12 cellular contexts compared by ENCODE assay signal in genomic region chr19:42427313-42427712, GRCh38. TPM values are rescaled to one million over a fixed set of nuclear protein-coding genes. Genes with fewer than 3 reads are reported as not detected.
DNase-seq lines count a peak whose midpoint lies in the region; ATAC-seq and TF ChIP-seq lines count a peak whose summit lies in the region.
"Had no signal": no experiment of that assay in that cellular context is flagged by ENCODE, and none has a peak within 500 bp of the region (broad histone marks: within the 10 kb centered on the region; RNA-seq: fewer than 3 reads in every experiment).

TSS of gene LIPE (minus strand) at chr19:42427388. CDS start at chr19:42427149, 239 bp downstream.

- H3K27me3 ChIP-seq in heart left ventricle (peaks cover 0 to 10% (median 0%) of the 10 kb centered on the region in 9 donors), gastrocnemius medialis (peaks cover 0 to 20% (median 0%) of the 10 kb centered on the region in 3 donors)

- CTCF ChIA-PET in activated CD4-positive, alpha-beta memory T cell treated with anti-CD3 and anti-CD28 coated beads for 36 hours (lab: Charles Lee), result interaction anchor here (1.8 to 5.2 kb wide), 3 partner anchors 11 to 13 kb away, joined by 6 to 40 read pairs (median 29); no protein-coding TSS in a partner anchor

- WGBS in heart left ventricle, 4 donors, result 49 to 63% (median 55%) methylated on average over 4 of the region's 4 CpGs

- TF ChIP-seq CTCF in heart left ventricle (IDR thresholded peaks at IDR 0.05) (no peak), gastrocnemius medialis (IDR thresholded peaks at IDR 0.05 in 4 of 5, conservative IDR thresholded peaks at IDR 0.05 in 1 of 5) (no peak)

- POLR2A ChIA-PET in activated CD4-positive, alpha-beta memory T cell treated with anti-CD3 and anti-CD28 coated beads for 36 hours (lab: Charles Lee), result no interaction called here

- H3K27ac ChIP-seq in heart left ventricle (peak within 1 kb of the TSS in 4 of 12 donors; percentile 24 to 35 (median 28)), gastrocnemius medialis (no peak within 1 kb of the TSS)
- H3K27ac ChIP-seq: neutrophil had no signal

- H3K27ac Mint-ChIP-seq in IgD-negative memory B cell, result peak within 1 kb of the TSS in 1 of 3 donors; percentile 53
- H3K27ac Mint-ChIP-seq in activated CD4-positive, alpha-beta memory T cell treated with anti-CD3 and anti-CD28 coated beads for 36 hours, result no peak within 1 kb of the TSS

- no peaks in the 10 kb centered on the region for H3K27me3 Mint-ChIP-seq in IgD-negative memory B cell
- H3K27me3 Mint-ChIP-seq in activated CD4-positive, alpha-beta memory T cell treated with anti-CD3 and anti-CD28 coated beads for 36 hours, result no peaks in the 10 kb centered on the region

- H3K4me3 Mint-ChIP-seq in IgD-negative memory B cell, result peak within 1 kb of the TSS in 2 of 4 donors; percentile 6 to 72
- H3K4me3 Mint-ChIP-seq in activated CD4-positive, alpha-beta memory T cell treated with anti-CD3 and anti-CD28 coated beads for 36 hours, result no peak within 1 kb of the TSS

- no peaks in the 10 kb centered on the region for H3K36me3 Mint-ChIP-seq in IgD-negative memory B cell
- no peaks in the 10 kb centered on the region for H3K36me3 Mint-ChIP-seq in activated CD4-positive, alpha-beta memory T cell treated with anti-CD3 and anti-CD28 coated beads for 36 hours

- in situ Hi-C loops in gastrocnemius medialis (cut with MboI; ENCODE audit: low sequenced_read_pairs in 4 of 4), result no loop called here

- no peaks in the 10 kb centered on the region for H3K9me3 ChIP-seq in heart left ventricle
- no peaks in the 10 kb centered on the region for H3K9me3 ChIP-seq in gastrocnemius medialis
- H3K9me3 ChIP-seq: neutrophil had no signal

- H3K36me3 ChIP-seq in heart left ventricle, result no peaks in the 10 kb centered on the region
- no peaks in the 10 kb centered on the region for H3K36me3 ChIP-seq in gastrocnemius medialis
- H3K36me3 ChIP-seq: neutrophil had no signal

- no peaks in the 10 kb centered on the region for H3K9me3 Mint-ChIP-seq in IgD-negative memory B cell
- no peaks in the 10 kb centered on the region for H3K9me3 Mint-ChIP-seq in activated CD4-positive, alpha-beta memory T cell treated with anti-CD3 and anti-CD28 coated beads for 36 hours

- H3K4me3 ChIP-seq in heart left ventricle (no peak within 1 kb of the TSS), gastrocnemius medialis (no peak within 1 kb of the TSS)

- H3K4me1 ChIP-seq in heart left ventricle (peaks cover 0 to 36% (median 20%) of the 10 kb centered on the region in 12 donors), gastrocnemius medialis (peaks cover 7 to 17% of the 10 kb centered on the region in 2 donors)

- DNase-seq in activated CD4-positive, alpha-beta memory T cell treated with anti-CD3 and anti-CD28 coated beads for 36 hours, result no peak
- no peak for DNase-seq in heart left ventricle
- no peak for DNase-seq in gastrocnemius medialis
- no peak for DNase-seq in COR-L47 (lab: John Stamatoyannopoulos, UW)
- DNase-seq in NOMO-1 treated with DMSO at 0.1 percent for 48 hours (lab: John Stamatoyannopoulos, UW; ENCODE audit: unreplicated experiment), result no peak
- DNase-seq in NCI-H510A treated with DMSO at 0.1 percent for 48 hours (lab: John Stamatoyannopoulos, UW), result no peak
- DNase-seq: activated effector memory CD4-positive, alpha-beta T cell treated with anti-CD3 and anti-CD28 coated beads, Interleukin-2, amount 50 U/mL, for 16 hours; NCI-H1048; stimulated activated CD4-positive, alpha-beta T cell treated with anti-CD3 and anti-CD28 coated beads, Interleukin-2, amount 100 ng/mL, for 48 hours; T-helper 9 cell had no signal

- intact Hi-C loops in activated CD4-positive, alpha-beta memory T cell treated with anti-CD3 and anti-CD28 coated beads for 36 hours (cut with micrococcal nuclease), result no loop called here
- intact Hi-C loops in heart left ventricle (cut with DNase I), result loop anchor here in 2 of 10 donors (10.0 kb wide), 1 partner anchor 183 kb away; the partner anchor contains the start of gene GSK3A (in 2 of the 2)
- intact Hi-C loops in gastrocnemius medialis (cut with DNase I; ENCODE audit: low total_unique reads), result no loop called here

- ATAC-seq in heart left ventricle, result no peak
- no peak for ATAC-seq in gastrocnemius medialis

- TF ChIP-seq POLR2A in heart left ventricle (IDR thresholded peaks at IDR 0.05), result no peak
- TF ChIP-seq POLR2A in gastrocnemius medialis (IDR thresholded peaks at IDR 0.05), result no peak

- H3K4me1 Mint-ChIP-seq in IgD-negative memory B cell, result peaks cover 4 to 9% (median 7%) of the 10 kb centered on the region in 3 donors
- H3K4me1 Mint-ChIP-seq in activated CD4-positive, alpha-beta memory T cell treated with anti-CD3 and anti-CD28 coated beads for 36 hours (ENCODE audit: low read depth), result peaks cover 11% of the 10 kb centered on the region

RNA-seq across cellular contexts. Expression of gene LIPE, which starts in this region (rescaled TPM):
- 15.0 TPM for polyA plus RNA-seq in IgD-negative memory B cell
- total RNA-seq in activated CD4-positive, alpha-beta memory T cell treated with anti-CD3 and anti-CD28 coated beads for 36 hours, result 10 to 100 TPM; 31.6 to 31.8 TPM
- 100 to 1,000 TPM in 1 of 9 donors, 10 to 100 TPM in 8; 34.7 to 111 (median 57.3) TPM for total RNA-seq in heart left ventricle
- polyA plus RNA-seq in heart left ventricle, result 10 to 100 TPM; 47.1 to 67.1 TPM
- 10 to 100 TPM in 3 of 4 donors, 1 to 10 TPM in 1; 6.9 to 44.5 (median 13.7) TPM for total RNA-seq in gastrocnemius medialis
